In the genomic region with DNA sequence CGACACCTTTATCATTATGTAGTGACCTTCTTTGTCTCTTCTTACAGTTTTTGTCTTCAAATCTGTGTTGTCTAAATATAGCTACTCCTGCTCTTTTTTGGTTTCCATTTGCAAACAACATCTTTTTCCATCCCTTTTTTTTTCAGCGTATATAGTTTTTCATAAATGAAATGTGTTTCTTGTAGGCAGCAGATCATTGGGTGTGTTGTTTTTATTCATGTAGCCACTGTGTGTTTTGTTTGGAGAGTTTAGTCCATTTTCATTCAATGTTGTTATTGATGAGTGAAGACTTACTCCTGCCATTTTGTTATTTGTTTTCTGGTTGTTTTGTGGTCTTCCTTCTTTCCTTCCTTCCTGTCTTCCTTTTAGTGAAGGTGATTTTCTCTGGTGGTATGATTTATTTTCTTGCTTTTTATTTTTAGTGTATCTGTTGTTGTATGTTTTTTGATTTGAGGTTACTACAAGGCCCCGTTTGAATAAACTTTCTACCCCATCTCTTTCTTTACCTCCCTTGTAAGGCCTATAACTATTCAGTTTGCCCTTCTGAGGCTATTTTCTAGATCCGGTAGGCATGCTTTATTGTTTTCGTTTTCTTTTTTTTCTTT, we compare ENCODE assay signal across 15 cellular contexts.
"Had no signal": no experiment of that assay in that cellular context is flagged by ENCODE, and none has a peak within 500 bp of the region (broad histone marks: within the 10 kb centered on the region; RNA-seq: fewer than 3 reads in every experiment).

No MANE protein-coding gene starts in this region.

- H3K4me3 Mint-ChIP-seq: activated CD4-positive, alpha-beta T cell treated with anti-CD3 and anti-CD28 coated beads, Interleukin-2, amount 10 ng/mL, durations not matched to agents 24 days and 14 days; activated T-helper 17 cell treated with anti-CD3 and anti-CD28 coated beads, Interleukin-2, amount 50 U/mL, for 72 hours; natural killer cell treated with Interleukin-12 subunit alpha and Interleukin-12 subunit beta and Interleukin-15 and Interleukin-18, amount 100 ng/mL, for 72 hours had no signal

- H3K27me3 Mint-ChIP-seq: activated CD4-positive, alpha-beta T cell treated with anti-CD3 and anti-CD28 coated beads, Interleukin-2, amount 10 ng/mL, durations not matched to agents 24 days and 14 days; activated T-helper 17 cell treated with anti-CD3 and anti-CD28 coated beads, Interleukin-2, amount 50 U/mL, for 72 hours; natural killer cell treated with Interleukin-12 subunit alpha and Interleukin-12 subunit beta and Interleukin-15 and Interleukin-18, amount 100 ng/mL, for 72 hours had no signal

- H3K4me1 ChIP-seq: transverse colon, vagina had no signal

- DNase-seq: activated CD4-positive, alpha-beta T cell treated with anti-CD3 and anti-CD28 coated beads, Interleukin-2, amount 10 ng/mL, durations not matched to agents 24 days and 14 days; activated naive CD4-positive, alpha-beta T cell; cerebellar nuclear complex; cortex of kidney; immature natural killer cell; kidney glomerular epithelial cell; mesenchymal stem cell; sigmoid colon; stimulated activated naive CD4-positive, alpha-beta T cell treated with Interleukin-2 at 50 U/mL for 16 hours; T1000; transverse colon had no signal

- H3K9me3 ChIP-seq: vagina had no signal

- H3K4me3 ChIP-seq: sigmoid colon, transverse colon, vagina had no signal

- H3K27ac ChIP-seq: sigmoid colon, transverse colon, vagina had no signal

- H3K27ac Mint-ChIP-seq: activated CD4-positive, alpha-beta T cell treated with anti-CD3 and anti-CD28 coated beads, Interleukin-2, amount 10 ng/mL, durations not matched to agents 24 days and 14 days; activated T-helper 17 cell treated with anti-CD3 and anti-CD28 coated beads, Interleukin-2, amount 50 U/mL, for 72 hours; immature natural killer cell; natural killer cell treated with Interleukin-12 subunit alpha and Interleukin-12 subunit beta and Interleukin-15 and Interleukin-18, amount 100 ng/mL, for 72 hours had no signal

- FAIRE-seq: bronchial epithelial cell had no signal

- ATAC-seq: activated T-helper 17 cell treated with anti-CD3 and anti-CD28 coated beads, Interleukin-2, amount 50 U/mL, for 72 hours; natural killer cell treated with Interleukin-12 subunit alpha and Interleukin-12 subunit beta and Interleukin-15 and Interleukin-18, amount 100 ng/mL, for 72 hours had no signal

- H3K36me3 ChIP-seq: sigmoid colon, transverse colon, vagina had no signal

- H3K27me3 ChIP-seq: sigmoid colon, transverse colon, vagina had no signal
